Comparison of ENCODE assay signal across 16 cellular contexts in the genomic region with DNA sequence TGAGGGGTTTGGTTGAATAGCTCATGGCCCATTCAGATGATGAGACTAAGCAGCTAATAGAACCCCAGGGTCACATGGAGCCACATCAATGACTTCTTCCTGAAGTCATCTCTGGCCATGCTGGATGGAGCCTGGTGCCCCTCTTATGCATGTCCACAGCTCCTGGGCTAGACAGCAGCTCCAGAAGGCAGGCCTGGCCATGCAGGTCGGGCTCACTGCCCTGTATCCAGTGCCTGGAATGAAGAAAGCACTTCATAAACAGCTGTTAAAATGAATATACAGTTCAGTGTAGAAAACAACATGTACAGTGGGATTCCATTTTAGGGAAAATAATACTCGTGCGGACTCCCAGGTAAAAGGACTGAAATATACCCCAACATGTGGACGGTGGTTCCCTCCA.
DNase-seq lines count a peak whose midpoint lies in the region; ATAC-seq and TF ChIP-seq lines count a peak whose summit lies in the region.
"Had no signal": no experiment of that assay in that cellular context is flagged by ENCODE, and none has a peak within 500 bp of the region (broad histone marks: within the 10 kb centered on the region; RNA-seq: fewer than 3 reads in every experiment).

No MANE protein-coding gene starts in this region.

- no peak overlapping the region for H3K4me2 ChIP-seq in H9 (ENCODE audit: insufficient read depth, insufficient read length, low read length)

- no peak overlapping the region for H2BK15ac ChIP-seq in H9 (ENCODE audit: low read depth, low read length)

- H3K27me3 ChIP-seq in layer of hippocampus (ENCODE audit: control insufficient read depth, insufficient read depth, low read length), result no peaks in the 10 kb centered on the region
- no peaks in the 10 kb centered on the region for H3K27me3 ChIP-seq in H9 (ENCODE audit: insufficient read depth, low read length)
- H3K27me3 ChIP-seq: Peyer's patch had no signal

- H3K9me3 ChIP-seq in H9 (ENCODE audit: control insufficient read depth, low read depth, low read length), result no peaks in the 10 kb centered on the region
- H3K9me3 ChIP-seq: Caco-2, HAP-1, Peyer's patch had no signal

- intact Hi-C loops in activated CD4-positive, alpha-beta T cell treated with anti-CD3 and anti-CD28 coated beads, Interleukin-2, amount 10 ng/mL, durations not matched to agents 24 days and 14 days (cut with micrococcal nuclease), result no loop called here

- H2AK5ac ChIP-seq in H9 (ENCODE audit: insufficient read length, low read length), result no peak overlapping the region

- no peak overlapping the region for H4K5ac ChIP-seq in H9 (ENCODE audit: insufficient read length, low read depth, low read length)

- no CpG with 5 or more reads among the region's 4 CpGs for WGBS in H9 (ENCODE audit: extremely low coverage, insufficient read length, low lambda C conversion rate)

- peaks cover 9% of the 10 kb centered on the region; the same call in 1 of the 2 replicates for H3K4me1 ChIP-seq in H9 (ENCODE audit: insufficient read depth, low read length)
- H3K4me1 ChIP-seq: HAP-1 had no signal

- H3K4me3 Mint-ChIP-seq in activated CD4-positive, alpha-beta T cell treated with anti-CD3 and anti-CD28 coated beads, Interleukin-2, amount 10 ng/mL, durations not matched to agents 24 days and 14 days, result no peak overlapping the region
- H3K4me3 Mint-ChIP-seq in H9, result no peak overlapping the region
- H3K4me3 Mint-ChIP-seq: IgD-negative memory B cell had no signal

- peak overlapping the region; percentile 99 for H3K27ac ChIP-seq in caudate nucleus (ENCODE audit: low read depth, low read length)
- peak overlapping the region; percentile 98 for H3K27ac ChIP-seq in layer of hippocampus (ENCODE audit: low read depth, low read length)
- peak overlapping the region; percentile 98 for H3K27ac ChIP-seq in substantia nigra (ENCODE audit: low read depth, low read length, poor library complexity, severe bottlenecking)
- no peak overlapping the region for H3K27ac ChIP-seq in H9 (ENCODE audit: insufficient read length, low read depth, low read length)
- H3K27ac ChIP-seq: 22Rv1 had no signal

- no peak for TF ChIP-seq CTCF in H9 (conservative IDR thresholded peaks at IDR 0.05)

- H3K27me3 Mint-ChIP-seq in activated CD4-positive, alpha-beta T cell treated with anti-CD3 and anti-CD28 coated beads, Interleukin-2, amount 10 ng/mL, durations not matched to agents 24 days and 14 days, result peaks cover 14% of the 10 kb centered on the region
- H3K27me3 Mint-ChIP-seq in H9 (ENCODE audit: low read depth), result no peaks in the 10 kb centered on the region

- no peaks in the 10 kb centered on the region for H3K36me3 Mint-ChIP-seq in activated CD4-positive, alpha-beta T cell treated with anti-CD3 and anti-CD28 coated beads, Interleukin-2, amount 10 ng/mL, durations not matched to agents 24 days and 14 days (ENCODE audit: low read depth)
- H3K36me3 Mint-ChIP-seq in H9 (ENCODE audit: insufficient read depth in 1 of 3, low read depth in 3 of 3), result no peaks in the 10 kb centered on the region

- H4K91ac ChIP-seq in H9 (ENCODE audit: insufficient read length, low read depth, low read length), result no peak overlapping the region

- H4K8ac ChIP-seq in H9 (replicated peaks; ENCODE audit: insufficient read length, low read depth, low read length), result no peak overlapping the region

- H3K9ac ChIP-seq in H9 (ENCODE audit: extremely low read depth, insufficient read length, low read length), result no peak overlapping the region

- no peak overlapping the region for H3T11ph ChIP-seq in H9 (ENCODE audit: low read length)

- no peak overlapping the region for H3K23ac ChIP-seq in H9 (ENCODE audit: insufficient read length, low read depth, low read length)

- no peak overlapping the region for H3K4ac ChIP-seq in H9 (ENCODE audit: low read depth, low read length)

- H3K9me3 Mint-ChIP-seq in activated CD4-positive, alpha-beta T cell treated with anti-CD3 and anti-CD28 coated beads, Interleukin-2, amount 10 ng/mL, durations not matched to agents 24 days and 14 days, result no peaks in the 10 kb centered on the region
- H3K9me3 Mint-ChIP-seq in H9, result no peaks in the 10 kb centered on the region
- H3K9me3 Mint-ChIP-seq: IgD-negative memory B cell had no signal

- DNase-seq in activated CD4-positive, alpha-beta T cell treated with anti-CD3 and anti-CD28 coated beads, Interleukin-2, amount 10 ng/mL, durations not matched to agents 24 days and 14 days, result no peak
- no peak for DNase-seq in activated CD4-positive, alpha-beta T cell treated with anti-CD3 and anti-CD28 coated beads for 4 hours
- DNase-seq in caudate nucleus (lab: John Stamatoyannopoulos, UW), result no peak
- no peak for DNase-seq in substantia nigra (lab: John Stamatoyannopoulos, UW)
- no peak for DNase-seq in stimulated activated naive CD4-positive, alpha-beta T cell treated with Interleukin-2 at 50 U/mL for 16 hours (lab: John Stamatoyannopoulos, UW)
- DNase-seq in H9, result no peak
- DNase-seq: Caco-2, NCI-H1417 treated with DMSO at 0.1 percent for 48 hours, NCI-H2029, NCI-H524, Peyer's patch had no signal

- no peaks in the 10 kb centered on the region for H3K23me2 ChIP-seq in H9 (ENCODE audit: insufficient read length, low read depth, low read length, poor library complexity, severe bottlenecking)

- H2BK20ac ChIP-seq in H9 (ENCODE audit: low read depth, low read length, poor library complexity, severe bottlenecking), result no peak overlapping the region

- ATAC-seq in GM19452 (IDR thresholded peaks at IDR 0.05; ENCODE audit: unreplicated experiment), result no peak

- no peaks in the 10 kb centered on the region for H4K20me1 ChIP-seq in H9 (ENCODE audit: control insufficient read depth, insufficient read depth, insufficient read length)

- H3K79me2 ChIP-seq in H9 (ENCODE audit: insufficient read depth, low read length), result no peaks in the 10 kb centered on the region

- H2BK12ac ChIP-seq in H9 (ENCODE audit: insufficient read length, low read depth, low read length), result no peak overlapping the region

- H3K79me1 ChIP-seq in H9 (ENCODE audit: insufficient read depth, low read depth, low read length, poor library complexity, severe bottlenecking), result no peaks in the 10 kb centered on the region

- H2AFZ ChIP-seq in H9 (ENCODE audit: low read length), result no peak overlapping the region

- no peak overlapping the region for H2BK120ac ChIP-seq in H9 (ENCODE audit: low read depth, low read length, poor library complexity, severe bottlenecking)

- H3K27ac Mint-ChIP-seq in activated CD4-positive, alpha-beta T cell treated with anti-CD3 and anti-CD28 coated beads, Interleukin-2, amount 10 ng/mL, durations not matched to agents 24 days and 14 days, result peak overlapping the region; percentile 2
- H3K27ac Mint-ChIP-seq in H9, result no peak overlapping the region
- H3K27ac Mint-ChIP-seq: IgD-negative memory B cell had no signal

- H3K14ac ChIP-seq in H9 (ENCODE audit: insufficient read depth, low read length), result no peak overlapping the region

- H3K4me1 Mint-ChIP-seq in activated CD4-positive, alpha-beta T cell treated with anti-CD3 and anti-CD28 coated beads, Interleukin-2, amount 10 ng/mL, durations not matched to agents 24 days and 14 days, result peaks cover 29% of the 10 kb centered on the region
- peaks cover 25% of the 10 kb centered on the region in 2 experiments for H3K4me1 Mint-ChIP-seq in H9

- no peak overlapping the region for H3K56ac ChIP-seq in H9 (ENCODE audit: insufficient read length, low read depth, low read length)

- H2BK5ac ChIP-seq in H9 (ENCODE audit: insufficient read length, low read length), result no peak overlapping the region

- no peak overlapping the region for H3K18ac ChIP-seq in H9 (ENCODE audit: insufficient read length, low read depth, low read length)
